In the genomic region with DNA sequence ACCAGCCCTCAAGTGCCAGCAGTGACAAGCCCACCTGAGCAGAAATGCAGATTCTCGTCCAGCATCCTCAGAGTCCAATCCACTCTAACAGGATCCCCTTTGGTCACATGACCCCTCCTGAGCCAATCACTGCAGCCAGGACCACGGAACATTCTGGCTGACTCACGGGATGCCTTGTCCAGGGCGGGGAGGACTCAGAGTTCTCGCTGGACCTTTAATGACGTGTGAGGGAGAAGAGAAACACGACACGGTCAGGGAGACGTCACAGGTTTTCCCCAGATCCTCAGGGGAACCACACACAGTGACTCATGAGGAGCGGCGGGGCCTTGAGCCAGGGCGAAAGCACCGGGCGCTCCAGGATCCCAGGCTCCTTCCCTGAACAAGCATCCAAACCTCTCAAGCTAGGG, we compare ENCODE assay signal across 7 cellular contexts.
DNase-seq lines count a peak whose midpoint lies in the region; ATAC-seq and TF ChIP-seq lines count a peak whose summit lies in the region.

No MANE protein-coding gene starts in this region.

- TF ChIP-seq CTCF in WTC11 (IDR thresholded peaks at IDR 0.05) (no peak), kidney epithelial cell (IDR thresholded peaks at IDR 0.05; ENCODE audit: insufficient read depth, low read length, poor library complexity, severe bottlenecking) (no peak), suprapubic skin (IDR thresholded peaks at IDR 0.05) (no peak), dorsolateral prefrontal cortex (IDR thresholded peaks at IDR 0.05 in 54 of 56, conservative IDR thresholded peaks at IDR 0.05 in 2 of 56; ENCODE audit: low read depth in 1 of 56, partially characterized antibody in 56 of 56) (no peak)

- no peak overlapping the region for H3K4me3 Mint-ChIP-seq in WTC11
- H3K4me3 Mint-ChIP-seq in activated T-helper 1 cell treated with anti-CD3 and anti-CD28 coated beads, Interleukin-12 subunit alpha, Interleukin-12 subunit beta, Interleukin-2, Interleukin-4 antibody, amounts not matched to agents 30 ng/mL and 10 ng/mL and 1 ng/mL, durations not matched to agents 14 hours and 24 hours and 36 hours = no peak overlapping the region

- peak; percentile 44 for ATAC-seq in HG03432 (IDR thresholded peaks at IDR 0.05; ENCODE audit: unreplicated experiment)
- ATAC-seq in WTC11 = no peak

- H3K9me3 Mint-ChIP-seq in WTC11 = peaks cover 25% of the 10 kb centered on the region
- no peaks in the 10 kb centered on the region for H3K9me3 Mint-ChIP-seq in activated T-helper 1 cell treated with anti-CD3 and anti-CD28 coated beads, Interleukin-12 subunit alpha, Interleukin-12 subunit beta, Interleukin-2, Interleukin-4 antibody, amounts not matched to agents 30 ng/mL and 10 ng/mL and 1 ng/mL, durations not matched to agents 14 hours and 24 hours and 36 hours

- no peaks in the 10 kb centered on the region for H3K9me3 ChIP-seq in suprapubic skin

- intact Hi-C loops in dorsolateral prefrontal cortex (cut with DNase I) = no loop called here
- intact Hi-C loops in activated T-helper 1 cell treated with anti-CD3 and anti-CD28 coated beads, Interleukin-12 subunit alpha, Interleukin-12 subunit beta, Interleukin-2, Interleukin-4 antibody, amounts not matched to agents 30 ng/mL and 10 ng/mL and 1 ng/mL, durations not matched to agents 14 hours and 24 hours and 36 hours (cut with micrococcal nuclease) = no loop called here

- POLR2A ChIA-PET in WTC11 (lab: Charles Lee) = no interaction called here

- H3K36me3 ChIP-seq in kidney epithelial cell (ENCODE audit: control insufficient read depth, insufficient read depth, low read length) (no peaks in the 10 kb centered on the region), suprapubic skin (no peaks in the 10 kb centered on the region)

- H3K4me3 ChIP-seq in kidney epithelial cell (ENCODE audit: low read depth, low read length) (no peak overlapping the region), suprapubic skin (no peak overlapping the region), dorsolateral prefrontal cortex (no peak overlapping the region)

- peak; percentile 94 for TF ChIP-seq EP300 in suprapubic skin (IDR thresholded peaks at IDR 0.05)

- TF ChIP-seq POLR2A in suprapubic skin (IDR thresholded peaks at IDR 0.05) = no peak

- H3K36me3 Mint-ChIP-seq in WTC11 = peaks cover 4% of the 10 kb centered on the region; the same call in 1 of the 2 replicates
- no peaks in the 10 kb centered on the region for H3K36me3 Mint-ChIP-seq in activated T-helper 1 cell treated with anti-CD3 and anti-CD28 coated beads, Interleukin-12 subunit alpha, Interleukin-12 subunit beta, Interleukin-2, Interleukin-4 antibody, amounts not matched to agents 30 ng/mL and 10 ng/mL and 1 ng/mL, durations not matched to agents 14 hours and 24 hours and 36 hours (ENCODE audit: low read depth)

- no peaks in the 10 kb centered on the region for H3K27me3 ChIP-seq in kidney epithelial cell (ENCODE audit: control insufficient read depth, insufficient read depth, low read length)
- peaks cover 16% of the 10 kb centered on the region for H3K27me3 ChIP-seq in suprapubic skin
- no peaks in the 10 kb centered on the region for H3K27me3 ChIP-seq in dorsolateral prefrontal cortex

- H3K4me1 ChIP-seq in suprapubic skin = peaks cover 6% of the 10 kb centered on the region

- 39% methylated on average over 14 of the region's 14 CpGs for WGBS in suprapubic skin

- H3K4me1 Mint-ChIP-seq in WTC11 = peaks cover 6% of the 10 kb centered on the region
- H3K4me1 Mint-ChIP-seq in activated T-helper 1 cell treated with anti-CD3 and anti-CD28 coated beads, Interleukin-12 subunit alpha, Interleukin-12 subunit beta, Interleukin-2, Interleukin-4 antibody, amounts not matched to agents 30 ng/mL and 10 ng/mL and 1 ng/mL, durations not matched to agents 14 hours and 24 hours and 36 hours (ENCODE audit: low read depth) = peaks cover 5% of the 10 kb centered on the region

- H3K27ac ChIP-seq in suprapubic skin (no peak overlapping the region), dorsolateral prefrontal cortex (no peak overlapping the region)

- no peaks in the 10 kb centered on the region; the same call in 1 of the 2 replicates for H3K27me3 Mint-ChIP-seq in WTC11 (ENCODE audit: low read depth)
- H3K27me3 Mint-ChIP-seq in activated T-helper 1 cell treated with anti-CD3 and anti-CD28 coated beads, Interleukin-12 subunit alpha, Interleukin-12 subunit beta, Interleukin-2, Interleukin-4 antibody, amounts not matched to agents 30 ng/mL and 10 ng/mL and 1 ng/mL, durations not matched to agents 14 hours and 24 hours and 36 hours (ENCODE audit: insufficient read depth) = peaks cover 2% of the 10 kb centered on the region

- CTCF ChIA-PET in WTC11 (lab: Charles Lee) = interaction anchor here (1.2 kb wide), 2 partner anchors 10 to 36 kb away, joined by 3 to 4 read pairs; no protein-coding TSS in a partner anchor

- no peak overlapping the region for H3K27ac Mint-ChIP-seq in WTC11
- H3K27ac Mint-ChIP-seq in activated T-helper 1 cell treated with anti-CD3 and anti-CD28 coated beads, Interleukin-12 subunit alpha, Interleukin-12 subunit beta, Interleukin-2, Interleukin-4 antibody, amounts not matched to agents 30 ng/mL and 10 ng/mL and 1 ng/mL, durations not matched to agents 14 hours and 24 hours and 36 hours = no peak overlapping the region

- DNase-seq in WTC11 (ENCODE audit: low spot score) (no peak), kidney epithelial cell (ENCODE audit: low read depth) (peak; percentile 73), suprapubic skin (ENCODE audit: low spot score in 2 of 2) (no peak), dorsolateral prefrontal cortex (no peak), OCI-M2 (lab: John Stamatoyannopoulos, UW; ENCODE audit: unreplicated experiment) (no peak)
- DNase-seq in activated T-helper 1 cell treated with anti-CD3 and anti-CD28 coated beads, Interleukin-12 subunit alpha, Interleukin-12 subunit beta, Interleukin-2, Interleukin-4 antibody, amounts not matched to agents 30 ng/mL and 10 ng/mL and 1 ng/mL, durations not matched to agents 14 hours and 24 hours and 36 hours (ENCODE audit: low spot score) = no peak

TF ChIP-seq in WTC11, 78 proteins besides CTCF, POLR2A, EP300 and RAD21 (continues in another document):
- TF ChIP-seq NR2C2 (CRISPR knock-in tag; IDR thresholded peaks at IDR 0.05) (no peak), TEAD1 (CRISPR knock-in tag; IDR thresholded peaks at IDR 0.05) (no peak), JAZF1 (CRISPR knock-in tag; IDR thresholded peaks at IDR 0.05) (no peak), SOX15 (CRISPR knock-in tag; IDR thresholded peaks at IDR 0.05) (no peak), ZNF219 (CRISPR knock-in tag; IDR thresholded peaks at IDR 0.05; ENCODE audit: borderline replicate concordance) (no peak), NFYB (CRISPR knock-in tag; conservative IDR thresholded peaks at IDR 0.05; ENCODE audit: low read depth) (peak; percentile 50; the same call in 1 of the 2 replicates), IRF2 (CRISPR knock-in tag; IDR thresholded peaks at IDR 0.05; ENCODE audit: borderline replicate concordance, low read depth) (no peak)
- TF ChIP-seq, protein P1, sequence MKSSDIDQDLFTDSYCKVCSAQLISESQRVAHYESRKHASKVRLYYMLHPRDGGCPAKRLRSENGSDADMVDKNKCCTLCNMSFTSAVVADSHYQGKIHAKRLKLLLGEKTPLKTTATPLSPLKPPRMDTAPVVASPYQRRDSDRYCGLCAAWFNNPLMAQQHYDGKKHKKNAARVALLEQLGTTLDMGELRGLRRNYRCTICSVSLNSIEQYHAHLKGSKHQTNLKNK (CRISPR knock-in tag; IDR thresholded peaks at IDR 0.05) = no peak
- TF ChIP-seq, protein P2, sequence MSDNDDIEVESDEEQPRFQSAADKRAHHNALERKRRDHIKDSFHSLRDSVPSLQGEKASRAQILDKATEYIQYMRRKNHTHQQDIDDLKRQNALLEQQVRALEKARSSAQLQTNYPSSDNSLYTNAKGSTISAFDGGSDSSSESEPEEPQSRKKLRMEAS (CRISPR knock-in tag; IDR thresholded peaks at IDR 0.05) = no peak
- TF ChIP-seq, protein P3, sequence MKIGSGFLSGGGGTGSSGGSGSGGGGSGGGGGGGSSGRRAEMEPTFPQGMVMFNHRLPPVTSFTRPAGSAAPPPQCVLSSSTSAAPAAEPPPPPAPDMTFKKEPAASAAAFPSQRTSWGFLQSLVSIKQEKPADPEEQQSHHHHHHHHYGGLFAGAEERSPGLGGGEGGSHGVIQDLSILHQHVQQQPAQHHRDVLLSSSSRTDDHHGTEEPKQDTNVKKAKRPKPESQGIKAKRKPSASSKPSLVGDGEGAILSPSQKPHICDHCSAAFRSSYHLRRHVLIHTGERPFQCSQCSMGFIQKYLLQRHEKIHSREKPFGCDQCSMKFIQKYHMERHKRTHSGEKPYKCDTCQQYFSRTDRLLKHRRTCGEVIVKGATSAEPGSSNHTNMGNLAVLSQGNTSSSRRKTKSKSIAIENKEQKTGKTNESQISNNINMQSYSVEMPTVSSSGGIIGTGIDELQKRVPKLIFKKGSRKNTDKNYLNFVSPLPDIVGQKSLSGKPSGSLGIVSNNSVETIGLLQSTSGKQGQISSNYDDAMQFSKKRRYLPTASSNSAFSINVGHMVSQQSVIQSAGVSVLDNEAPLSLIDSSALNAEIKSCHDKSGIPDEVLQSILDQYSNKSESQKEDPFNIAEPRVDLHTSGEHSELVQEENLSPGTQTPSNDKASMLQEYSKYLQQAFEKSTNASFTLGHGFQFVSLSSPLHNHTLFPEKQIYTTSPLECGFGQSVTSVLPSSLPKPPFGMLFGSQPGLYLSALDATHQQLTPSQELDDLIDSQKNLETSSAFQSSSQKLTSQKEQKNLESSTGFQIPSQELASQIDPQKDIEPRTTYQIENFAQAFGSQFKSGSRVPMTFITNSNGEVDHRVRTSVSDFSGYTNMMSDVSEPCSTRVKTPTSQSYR (CRISPR knock-in tag; IDR thresholded peaks at IDR 0.05) = no peak
- TF ChIP-seq, protein P4, sequence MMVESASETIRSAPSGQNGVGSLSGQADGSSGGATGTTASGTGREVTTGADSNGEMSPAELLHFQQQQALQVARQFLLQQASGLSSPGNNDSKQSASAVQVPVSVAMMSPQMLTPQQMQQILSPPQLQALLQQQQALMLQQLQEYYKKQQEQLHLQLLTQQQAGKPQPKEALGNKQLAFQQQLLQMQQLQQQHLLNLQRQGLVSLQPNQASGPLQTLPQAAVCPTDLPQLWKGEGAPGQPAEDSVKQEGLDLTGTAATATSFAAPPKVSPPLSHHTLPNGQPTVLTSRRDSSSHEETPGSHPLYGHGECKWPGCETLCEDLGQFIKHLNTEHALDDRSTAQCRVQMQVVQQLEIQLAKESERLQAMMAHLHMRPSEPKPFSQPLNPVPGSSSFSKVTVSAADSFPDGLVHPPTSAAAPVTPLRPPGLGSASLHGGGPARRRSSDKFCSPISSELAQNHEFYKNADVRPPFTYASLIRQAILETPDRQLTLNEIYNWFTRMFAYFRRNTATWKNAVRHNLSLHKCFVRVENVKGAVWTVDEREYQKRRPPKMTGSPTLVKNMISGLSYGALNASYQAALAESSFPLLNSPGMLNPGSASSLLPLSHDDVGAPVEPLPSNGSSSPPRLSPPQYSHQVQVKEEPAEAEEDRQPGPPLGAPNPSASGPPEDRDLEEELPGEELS (CRISPR knock-in tag; IDR thresholded peaks at IDR 0.05) = no peak
